In genomic region chr5:123035320-123035949, GRCh38 we compare ENCODE assay signal across 9 cellular contexts. TPM values are rescaled to one million over a fixed set of nuclear protein-coding genes. Genes with fewer than 3 reads are reported as not detected.
A peak's percentile ranks its signal among the peaks of the same experiment; 100 is the strongest.
DNase-seq lines count a peak whose midpoint lies in the region; ATAC-seq and TF ChIP-seq lines count a peak whose summit lies in the region.
"Had no signal": no experiment of that assay in that cellular context is flagged by ENCODE, and none has a peak within 500 bp of the region (broad histone marks: within the 10 kb centered on the region; RNA-seq: fewer than 3 reads in every experiment).

No MANE protein-coding gene starts in this region.

- H3K9me3 ChIP-seq in heart left ventricle = no peaks in the 10 kb centered on the region
- no peaks in the 10 kb centered on the region for H3K9me3 ChIP-seq in trophoblast cell (ENCODE audit: insufficient read depth, low read depth, low read length)

- no peak for TF ChIP-seq POLR2A in heart left ventricle (IDR thresholded peaks at IDR 0.05)

- H2BK12ac ChIP-seq in trophoblast cell (ENCODE audit: low read length) = peak overlapping the region; percentile 26

- H3K4me1 ChIP-seq in heart left ventricle = peaks cover 0 to 56% (median 30%) of the 10 kb centered on the region in 12 donors
- peaks cover 0 to 4% of the 10 kb centered on the region in 2 experiments for H3K4me1 ChIP-seq in trophoblast cell (ENCODE audit: control insufficient read depth in 1 of 2, insufficient read depth in 2 of 2, low read length in 2 of 2)

- no peak overlapping the region for H3K9ac ChIP-seq in trophoblast cell (ENCODE audit: low read length)

- H3K9me3 Mint-ChIP-seq in IgD-negative memory B cell = peaks cover 0 to 2% (median 0%) of the 10 kb centered on the region in 3 donors
- H3K9me3 Mint-ChIP-seq in activated T-helper 2 cell treated with anti-CD3 and anti-CD28 coated beads, Interferon-gamma antibody, Interleukin-2, Interleukin-4, amounts not matched to agents 10 μg/mL and 5 μg/mL and 100 μg/mL, durations not matched to agents 14 hours and 24 hours and 36 hours = no peaks in the 10 kb centered on the region

- ATAC-seq in heart left ventricle (peak; percentile 18 to 30 (median 24)), GM19023 (IDR thresholded peaks at IDR 0.05; ENCODE audit: unreplicated experiment) (no peak)

- peaks cover 10% of the 10 kb centered on the region for H3K79me2 ChIP-seq in trophoblast cell (ENCODE audit: control insufficient read depth, insufficient read depth, low read length, poor library complexity)

- H3K27me3 ChIP-seq in heart left ventricle (peaks cover 0 to 17% (median 0%) of the 10 kb centered on the region in 9 donors), trophoblast cell (ENCODE audit: insufficient read depth, low read length) (no peaks in the 10 kb centered on the region)

- H3K4me3 ChIP-seq in heart left ventricle (peak overlapping the region; percentile 68 to 96 (median 83)), trophoblast cell (ENCODE audit: low read depth, low read length) (peak overlapping the region; percentile 92)

- H3K23ac ChIP-seq in trophoblast cell (ENCODE audit: low read length) = no peak overlapping the region

- H3K4me2 ChIP-seq in trophoblast cell (ENCODE audit: low read length) = peak overlapping the region; percentile 78

- CTCF ChIA-PET in GM10248 (lab: Yijun Ruan, JAX) = no interaction called here

- 3 to 7% (median 5%) methylated on average over 22 to 31 of the region's 31 CpGs for WGBS in heart left ventricle, 4 donors
- no CpG with 5 or more reads among the region's 31 CpGs for WGBS in trophoblast cell (ENCODE audit: extremely low coverage, insufficient coverage, insufficient read length)

- H2AK5ac ChIP-seq in trophoblast cell (ENCODE audit: low read length) = no peak overlapping the region

- H3K27ac ChIP-seq in heart left ventricle (peak overlapping the region; percentile 91 to 98 (median 95)), trophoblast cell (ENCODE audit: low read depth, low read length) (peak overlapping the region; percentile 60)

- H3K4ac ChIP-seq in trophoblast cell (ENCODE audit: low read depth, low read length) = peak overlapping the region; percentile 12

- peaks cover 34% of the 10 kb centered on the region for H3K27me3 Mint-ChIP-seq in IgD-negative memory B cell
- H3K27me3 Mint-ChIP-seq in activated T-helper 2 cell treated with anti-CD3 and anti-CD28 coated beads, Interferon-gamma antibody, Interleukin-2, Interleukin-4, amounts not matched to agents 10 μg/mL and 5 μg/mL and 100 μg/mL, durations not matched to agents 14 hours and 24 hours and 36 hours (ENCODE audit: low read depth) = peaks cover 66% of the 10 kb centered on the region

- peak overlapping the region in 1 of 3 donors; percentile 31 for H3K27ac Mint-ChIP-seq in IgD-negative memory B cell
- no peak overlapping the region for H3K27ac Mint-ChIP-seq in activated T-helper 2 cell treated with anti-CD3 and anti-CD28 coated beads, Interferon-gamma antibody, Interleukin-2, Interleukin-4, amounts not matched to agents 10 μg/mL and 5 μg/mL and 100 μg/mL, durations not matched to agents 14 hours and 24 hours and 36 hours

- TF ChIP-seq CTCF in GM10248 (IDR thresholded peaks at IDR 0.05; ENCODE audit: control extremely low read depth, extremely low read depth, low read depth, missing control alignments) (no peak), heart left ventricle (IDR thresholded peaks at IDR 0.05) (peak in 2 of 12 donors; percentile 2 to 12)

- peak overlapping the region; percentile 86 for H4K8ac ChIP-seq in trophoblast cell (ENCODE audit: low read depth, low read length)

- H3K4me3 Mint-ChIP-seq in IgD-negative memory B cell = peak overlapping the region; percentile 63 to 92 (median 86)
- H3K4me3 Mint-ChIP-seq in activated T-helper 2 cell treated with anti-CD3 and anti-CD28 coated beads, Interferon-gamma antibody, Interleukin-2, Interleukin-4, amounts not matched to agents 10 μg/mL and 5 μg/mL and 100 μg/mL, durations not matched to agents 14 hours and 24 hours and 36 hours (ENCODE audit: low read depth) = peak overlapping the region; percentile 38

- peaks cover 7 to 9% (median 7%) of the 10 kb centered on the region in 3 donors for H3K4me1 Mint-ChIP-seq in IgD-negative memory B cell
- H3K4me1 Mint-ChIP-seq in activated T-helper 2 cell treated with anti-CD3 and anti-CD28 coated beads, Interferon-gamma antibody, Interleukin-2, Interleukin-4, amounts not matched to agents 10 μg/mL and 5 μg/mL and 100 μg/mL, durations not matched to agents 14 hours and 24 hours and 36 hours (ENCODE audit: low read depth) = peaks cover 12% of the 10 kb centered on the region

- peak overlapping the region; percentile 85 for H3K14ac ChIP-seq in trophoblast cell (ENCODE audit: low read length)

- H3K18ac ChIP-seq in trophoblast cell (ENCODE audit: low read length) = peak overlapping the region; percentile 55

- peak overlapping the region; percentile 66 for H4K12ac ChIP-seq in trophoblast cell (ENCODE audit: low read depth, low read length)

- peak overlapping the region; percentile 96 for H2AFZ ChIP-seq in trophoblast cell (ENCODE audit: insufficient read depth, low read length, poor library complexity)

- H3K36me3 ChIP-seq in heart left ventricle (no peaks in the 10 kb centered on the region), trophoblast cell (ENCODE audit: control insufficient read depth in 1 of 2, insufficient read depth in 2 of 2, low read length in 2 of 2) (no peaks in the 10 kb centered on the region)

- peak overlapping the region; percentile 20 for H2BK120ac ChIP-seq in trophoblast cell (ENCODE audit: insufficient read depth, low read length, poor library complexity)

- peaks cover 14% of the 10 kb centered on the region for H3K79me1 ChIP-seq in trophoblast cell (ENCODE audit: low read length)

- intact Hi-C loops in activated T-helper 2 cell treated with anti-CD3 and anti-CD28 coated beads, Interferon-gamma antibody, Interleukin-2, Interleukin-4, amounts not matched to agents 10 μg/mL and 5 μg/mL and 100 μg/mL, durations not matched to agents 14 hours and 24 hours and 36 hours (cut with micrococcal nuclease) = no loop called here
- intact Hi-C loops in heart left ventricle (cut with DNase I) = loop anchor here in 3 of 10 donors (5.0 to 10.0 kb wide), 5 partner anchors 52 to 261 kb away; partner anchors contain the start of genes PRDM6 (in 1 of the 3), SNX2 (in 1 of the 3) and SNX24 (in 1 of the 3)

- POLR2A ChIA-PET in GM10248 (lab: Yijun Ruan, JAX) = interaction anchor here (0.6 kb wide), 1 partner anchor 48 kb away, joined by 7 read pairs; no protein-coding TSS in a partner anchor

- peak overlapping the region; percentile 48 for H4K91ac ChIP-seq in trophoblast cell (ENCODE audit: low read depth, low read length)

- H3K36me3 Mint-ChIP-seq in IgD-negative memory B cell = no peaks in the 10 kb centered on the region
- H3K36me3 Mint-ChIP-seq in activated T-helper 2 cell treated with anti-CD3 and anti-CD28 coated beads, Interferon-gamma antibody, Interleukin-2, Interleukin-4, amounts not matched to agents 10 μg/mL and 5 μg/mL and 100 μg/mL, durations not matched to agents 14 hours and 24 hours and 36 hours (ENCODE audit: low read depth) = no peaks in the 10 kb centered on the region

- peak; percentile 53 for DNase-seq in 8988T
- DNase-seq in GM10248 (ENCODE audit: extremely low spot score) = peak; percentile 29
- no peak for DNase-seq in activated T-helper 2 cell treated with anti-CD3 and anti-CD28 coated beads, Interferon-gamma antibody, Interleukin-2, Interleukin-4, amounts not matched to agents 10 μg/mL and 5 μg/mL and 100 μg/mL, durations not matched to agents 14 hours and 24 hours and 36 hours (ENCODE audit: low spot score)
- peak; percentile 31 to 71 (median 58) for DNase-seq in heart left ventricle
- DNase-seq in trophoblast cell = peak; percentile 61 to 78
- DNase-seq in NK-92 treated with Interleukin-12 subunit alpha and Interleukin-12 subunit beta, amount 100 ng/mL, for 24 hours (lab: John Stamatoyannopoulos, UW) = no peak

- no peak overlapping the region for H2BK5ac ChIP-seq in trophoblast cell (ENCODE audit: low read depth, low read length, poor library complexity)

RNA-seq across cellular contexts. Expression of gene PPIC, which starts 1.1 kb away (rescaled TPM):
- not detected for polyA plus RNA-seq in IgD-negative memory B cell
- total RNA-seq in activated T-helper 2 cell treated with anti-CD3 and anti-CD28 coated beads, Interferon-gamma antibody, Interleukin-2, Interleukin-4, amounts not matched to agents 10 μg/mL and 5 μg/mL and 100 μg/mL, durations not matched to agents 14 hours and 24 hours and 36 hours = not detected in 2 replicates
- total RNA-seq in heart left ventricle = 10 to 100 TPM; 37.9 to 50.8 (median 43.1) TPM
- polyA plus RNA-seq in heart left ventricle = 10 to 100 TPM; 32.7 to 61.0 TPM
- polyA plus RNA-seq in trophoblast cell (2013) = 37.1 and 38.1 TPM in 2 replicates
- total RNA-seq: mononuclear cell had no signal

RNA-seq across cellular contexts. Expression of gene PRDM6, which starts 53.6 kb away (rescaled TPM):
- polyA plus RNA-seq in IgD-negative memory B cell (not detected), heart left ventricle (under 1 TPM; 0.28 to 0.34 TPM)
- not detected in 2 replicates for total RNA-seq in activated T-helper 2 cell treated with anti-CD3 and anti-CD28 coated beads, Interferon-gamma antibody, Interleukin-2, Interleukin-4, amounts not matched to agents 10 μg/mL and 5 μg/mL and 100 μg/mL, durations not matched to agents 14 hours and 24 hours and 36 hours
- 1 to 10 TPM in 4 of 9 donors, under 1 TPM in 4, not detected in 1; 0.24 to 2.9 (median 0.97) TPM for total RNA-seq in heart left ventricle
- 1.8 and 2.2 TPM in 2 replicates for polyA plus RNA-seq in trophoblast cell (2013)

Comparison
In these comparisons a context has a peak if more than half of its experiments do, and no peak if none do; other contexts are left out.
1. DNase-seq: peak in 8988T (single experiment), GM10248 (single experiment), heart left ventricle (5 of 5) and trophoblast cell (2 of 2); none in activated T-helper 2 cell treated with anti-CD3 and anti-CD28 coated beads, Interferon-gamma antibody, Interleukin-2, Interleukin-4, amounts not matched to agents 10 μg/mL and 5 μg/mL and 100 μg/mL, durations not matched to agents 14 hours and 24 hours and 36 hours (single experiment) and NK-92 treated with Interleukin-12 subunit alpha and Interleukin-12 subunit beta, amount 100 ng/mL, for 24 hours (single experiment).
2. RNA of gene PPIC, which starts 1.1 kb away (total RNA-seq): 37.9 to 50.8 TPM in heart left ventricle; not detected in activated T-helper 2 cell treated with anti-CD3 and anti-CD28 coated beads, Interferon-gamma antibody, Interleukin-2, Interleukin-4, amounts not matched to agents 10 μg/mL and 5 μg/mL and 100 μg/mL, durations not matched to agents 14 hours and 24 hours and 36 hours; every median in the first group is over 10 times any median in the second.